In genomic region chr20:58661298-58662141, GRCh38 we compare ENCODE assay signal across 8 cellular contexts. TPM values are rescaled to one million over a fixed set of nuclear protein-coding genes. Genes with fewer than 3 reads are reported as not detected.
A peak's percentile ranks its signal among the peaks of the same experiment; 100 is the strongest.
DNase-seq lines count a peak whose midpoint lies in the region; ATAC-seq, FAIRE-seq and TF ChIP-seq lines count a peak whose summit lies in the region.

No MANE protein-coding gene starts in this region.

- intact Hi-C loops in kidney (cut with DNase I) = no loop called here

- peak; percentile 57 for DNase-seq in RWPE2 (ENCODE audit: low spot score)
- DNase-seq in activated T-cell treated with anti-CD3 and anti-CD28 coated beads for 4 hours = peak; percentile 8
- DNase-seq in stimulated activated CD4-positive, alpha-beta T cell treated with anti-CD3 and anti-CD28 coated beads, Interleukin-4, amount 100 ng/mL, for 1 hour = peak; percentile 41
- DNase-seq in COLO829 (ENCODE audit: low spot score) = no peak
- DNase-seq in kidney = no peak

- H3K9me3 ChIP-seq in RWPE2 (ENCODE audit: severe bottlenecking) (no peaks in the 10 kb centered on the region), endocrine pancreas (ENCODE audit: control insufficient read depth, low read length) (no peaks in the 10 kb centered on the region), kidney (ENCODE audit: control insufficient read depth in 1 of 2, low read length in 2 of 2) (no peaks in the 10 kb centered on the region)

- H3K36me3 ChIP-seq in RWPE2 (ENCODE audit: low read depth) = peaks cover 94% of the 10 kb centered on the region
- no peaks in the 10 kb centered on the region for H3K36me3 ChIP-seq in endocrine pancreas (ENCODE audit: control insufficient read depth, insufficient read depth, low read length)
- peaks cover 5 to 12% of the 10 kb centered on the region in 2 donors for H3K36me3 ChIP-seq in kidney (ENCODE audit: control insufficient read depth in 1 of 2, insufficient read depth in 2 of 2, low read length in 2 of 2)

- H3K4me3 ChIP-seq in RWPE2 (ENCODE audit: severe bottlenecking) (no peak overlapping the region), endocrine pancreas (ENCODE audit: control insufficient read depth, insufficient read depth, low read length) (no peak overlapping the region), kidney (ENCODE audit: low read length in 2 of 2) (no peak overlapping the region)

- TF ChIP-seq CTCF in RWPE2 (IDR thresholded peaks at IDR 0.05; ENCODE audit: poor library complexity, severe bottlenecking) = no peak
- no peak for TF ChIP-seq CTCF in kidney (IDR thresholded peaks at IDR 0.05; ENCODE audit: borderline replicate concordance, extremely low read depth, insufficient read depth)

- ATAC-seq in RWPE2 (ENCODE audit: low read depth) (no peak), HG03135 (IDR thresholded peaks at IDR 0.05; ENCODE audit: unreplicated experiment) (no peak), HG02798 (IDR thresholded peaks at IDR 0.05; ENCODE audit: poor library complexity, unreplicated experiment) (no peak)

- H3K4me1 ChIP-seq in RWPE2 (ENCODE audit: insufficient read depth, poor library complexity, severe bottlenecking) = peaks cover 36% of the 10 kb centered on the region
- peaks cover 14% of the 10 kb centered on the region for H3K4me1 ChIP-seq in endocrine pancreas (ENCODE audit: control insufficient read depth, insufficient read depth, low read length)
- no peaks in the 10 kb centered on the region for H3K4me1 ChIP-seq in kidney (ENCODE audit: control insufficient read depth in 1 of 2, insufficient read depth in 1 of 2, low read depth in 1 of 2, low read length in 2 of 2)

- H3K9ac ChIP-seq in endocrine pancreas (ENCODE audit: control insufficient read depth, insufficient read depth, low read length) (peak overlapping the region; percentile 5), kidney (ENCODE audit: low read length in 2 of 2) (no peak overlapping the region)

- no peaks in the 10 kb centered on the region for H3K27me3 ChIP-seq in RWPE2 (ENCODE audit: insufficient read depth, poor library complexity, severe bottlenecking)
- no peaks in the 10 kb centered on the region for H3K27me3 ChIP-seq in endocrine pancreas (ENCODE audit: control insufficient read depth, insufficient read depth, low read length)

- no peak for FAIRE-seq in kidney (lab: Jason Lieb, UNC)

- H3K27ac ChIP-seq in RWPE2 (ENCODE audit: poor library complexity, severe bottlenecking) = no peak overlapping the region
- no peak overlapping the region for H3K27ac ChIP-seq in kidney (ENCODE audit: low read depth in 2 of 2, low read length in 2 of 2)

RNA-seq across cellular contexts. Expression of gene STX16, which starts 10.4 kb away (rescaled TPM):
- total RNA-seq in kidney = 60.7 TPM
- polyA plus RNA-seq in kidney (ENCODE audit: insufficient read depth, low read depth, low replicate concordance) = 20.6 TPM

RNA-seq across cellular contexts. Expression of gene NPEPL1, which starts 31.1 kb away (rescaled TPM):
- total RNA-seq in kidney = 60.2 TPM
- 39.7 TPM for polyA plus RNA-seq in kidney (ENCODE audit: insufficient read depth, low read depth, low replicate concordance)

Comparison
In these comparisons a context has a peak if more than half of its experiments do, and no peak if none do; other contexts are left out.
1. DNase-seq: peak in RWPE2 (single experiment), activated T-cell treated with anti-CD3 and anti-CD28 coated beads for 4 hours (single experiment) and stimulated activated CD4-positive, alpha-beta T cell treated with anti-CD3 and anti-CD28 coated beads, Interleukin-4, amount 100 ng/mL, for 1 hour (single experiment); none in COLO829 (single experiment) and kidney (single experiment).